18 cellular contexts compared by ENCODE assay signal in genomic region chr11:12184696-12185095, GRCh38.
DNase-seq lines count a peak whose midpoint lies in the region; ATAC-seq and TF ChIP-seq lines count a peak whose summit lies in the region.
"Had no signal": no experiment of that assay in that cellular context is flagged by ENCODE, and none has a peak within 500 bp of the region (broad histone marks: within the 10 kb centered on the region; RNA-seq: fewer than 3 reads in every experiment).

No MANE protein-coding gene starts in this region.

- no peaks in the 10 kb centered on the region for H3K9me3 ChIP-seq in PC-9 (ENCODE audit: insufficient read depth, low read depth)
- no peaks in the 10 kb centered on the region for H3K9me3 ChIP-seq in sigmoid colon
- H3K9me3 ChIP-seq: tibial nerve had no signal

- H3K27ac ChIP-seq in PC-9 = peak overlapping the region; percentile 98
- peak overlapping the region; percentile 45 to 82 (median 79) for H3K27ac ChIP-seq in sigmoid colon
- H3K27ac ChIP-seq: 22Rv1 had no signal

- H3K27me3 ChIP-seq in PC-9 (ENCODE audit: insufficient read depth, low read depth) = no peaks in the 10 kb centered on the region
- H3K27me3 ChIP-seq in sigmoid colon = no peaks in the 10 kb centered on the region
- H3K27me3 ChIP-seq: tibial nerve had no signal

- H2AFZ ChIP-seq in PC-9 = no peak overlapping the region

- H3K4me3 ChIP-seq in PC-9 (no peak overlapping the region), choroid plexus epithelial cell (ENCODE audit: low read depth, low read length) (no peak overlapping the region), sigmoid colon (no peak overlapping the region)
- H3K4me3 ChIP-seq: skin epidermis, tibial nerve had no signal

- H3K9me2 ChIP-seq in PC-9 (ENCODE audit: insufficient read depth) = no peaks in the 10 kb centered on the region

- peaks cover 45% of the 10 kb centered on the region for H3F3A ChIP-seq in PC-9 (ENCODE audit: insufficient read depth, low read depth)

- H3K36me3 ChIP-seq in PC-9 (ENCODE audit: low read depth) = 0 out of 2 replicates have a peak, but pooled peaks cover 5% of the 10 kb centered on the region
- peaks cover 0 to 6% (median 0%) of the 10 kb centered on the region in 4 donors for H3K36me3 ChIP-seq in sigmoid colon
- H3K36me3 ChIP-seq: tibial nerve had no signal

- DNase-seq in NCI-H82 (lab: John Stamatoyannopoulos, UW) (peak; percentile 22), NCI-H82 treated with DMSO at 0.1 percent for 48 hours (lab: John Stamatoyannopoulos, UW; ENCODE audit: unreplicated experiment) (no peak), PC-9 (no peak), choroid plexus epithelial cell (ENCODE audit: low read depth) (peak; percentile 63), sigmoid colon (no peak), NCI-H2196 treated with DMSO at 0.1 percent for 48 hours (lab: John Stamatoyannopoulos, UW; ENCODE audit: unreplicated experiment) (no peak)
- DNase-seq in activated CD4-positive, alpha-beta T cell treated with anti-CD3 and anti-CD28 coated beads, Interleukin-2, amount 50 U/mL, for 1 hour = no peak
- DNase-seq: activated gamma-delta T cell treated with Interleukin-2 at 50 U/mL for 16 hours; DMS53; NCI-H1048; NCI-H2107; NCI-H748 treated with DMSO at 0.1 percent for 48 hours; nucleus accumbens; stimulated activated CD4-positive, alpha-beta T cell treated with anti-CD3 and anti-CD28 coated beads, Interleukin-4, amount 100 ng/mL, for 4 hours had no signal

- no peak overlapping the region for H3K4me2 ChIP-seq in PC-9

- peaks cover 20% of the 10 kb centered on the region for H3K79me2 ChIP-seq in PC-9 (ENCODE audit: low read depth)

- intact Hi-C loops in PC-9 (cut with micrococcal nuclease; ENCODE audit: unreplicated experiment) = loop anchor here (5.0 kb wide), 2 partner anchors 98 to 117 kb away; no protein-coding TSS in a partner anchor
- intact Hi-C loops in sigmoid colon (cut with DNase I) = no loop called here

- WGBS in sigmoid colon, 2 donors = 95 to 98% methylated on average over 1 of the region's 1 CpG

- no peak for TF ChIP-seq EP300 in sigmoid colon (IDR thresholded peaks at IDR 0.05)

- CTCF ChIA-PET in PC-9 (lab: Charles Lee) = no interaction called here

- no TSS peak for BruUV-seq in PC-9 (replicated peaks; lab: Mats Ljungman, UMichigan)

- H3K4me1 ChIP-seq in PC-9 (replicated peaks; ENCODE audit: insufficient read depth) (peaks cover 50% of the 10 kb centered on the region), sigmoid colon (peaks cover 0 to 68% (median 54%) of the 10 kb centered on the region in 4 donors)

- H4K20me1 ChIP-seq in PC-9 (ENCODE audit: insufficient read depth) = no peaks in the 10 kb centered on the region

- ATAC-seq in activated CD4-positive, CD25-positive, alpha-beta regulatory T cell treated with anti-CD3 and anti-CD28 coated beads, Interleukin-2, amount 50 U/mL, for 24 hours = no peak

- TF ChIP-seq POLR2A in sigmoid colon (IDR thresholded peaks at IDR 0.05) = no peak

- POLR2A ChIA-PET in PC-9 (lab: Charles Lee; ENCODE audit: unreplicated experiment) = no interaction called here

- no peak for TF ChIP-seq CTCF in PC-9 (conservative IDR thresholded peaks at IDR 0.05)
- no peak for TF ChIP-seq CTCF in choroid plexus epithelial cell (conservative IDR thresholded peaks at IDR 0.05; ENCODE audit: low read depth, low read length)
- no peak for TF ChIP-seq CTCF in sigmoid colon (IDR thresholded peaks at IDR 0.05)

Comparison
In these comparisons a context has a peak if more than half of its experiments do, and no peak if none do; other contexts are left out.
1. DNase-seq: peak in NCI-H82 (single experiment) and choroid plexus epithelial cell (single experiment); none in NCI-H82 treated with DMSO at 0.1 percent for 48 hours (single experiment), PC-9 (0 of 2), sigmoid colon (single experiment), NCI-H2196 treated with DMSO at 0.1 percent for 48 hours (single experiment) and activated CD4-positive, alpha-beta T cell treated with anti-CD3 and anti-CD28 coated beads, Interleukin-2, amount 50 U/mL, for 1 hour (single experiment).